Comparison of ENCODE assay signal across 2 cellular contexts in genomic region chr3:37855363-37855970, GRCh38.
TF ChIP-seq lines count a peak whose summit lies in the region.

No MANE protein-coding gene starts in this region.

TF ChIP-seq in GM23338, 12 proteins besides CTCF, POLR2A, EP300 and RAD21:
- no peak for TF ChIP-seq ZNF462 (CRISPR knock-in tag; IDR thresholded peaks at IDR 0.05)
- no peak for TF ChIP-seq POLR2AphosphoS5 (IDR thresholded peaks at IDR 0.05; ENCODE audit: low read depth)
- TF ChIP-seq EZH2phosphoT487 (IDR thresholded peaks at IDR 0.05; ENCODE audit: unreplicated experiment): no peak
- TF ChIP-seq ETS1 (IDR thresholded peaks at IDR 0.05): no peak
- no peak for TF ChIP-seq NANOG (IDR thresholded peaks at IDR 0.05; ENCODE audit: borderline replicate concordance)
- TF ChIP-seq ZNF114 (CRISPR knock-in tag; IDR thresholded peaks at IDR 0.05): no peak
- no peak for TF ChIP-seq ZNF331 (CRISPR knock-in tag; IDR thresholded peaks at IDR 0.05; ENCODE audit: low read depth)
- no peak for TF ChIP-seq STAT1 (IDR thresholded peaks at IDR 0.05; ENCODE audit: unreplicated experiment)
- TF ChIP-seq EZH2 (IDR thresholded peaks at IDR 0.05; ENCODE audit: low read depth, unreplicated experiment): no peak
- TF ChIP-seq CREB1 (CRISPR knock-in tag; IDR thresholded peaks at IDR 0.05; ENCODE audit: low read depth): no peak
- TF ChIP-seq, protein P1, sequence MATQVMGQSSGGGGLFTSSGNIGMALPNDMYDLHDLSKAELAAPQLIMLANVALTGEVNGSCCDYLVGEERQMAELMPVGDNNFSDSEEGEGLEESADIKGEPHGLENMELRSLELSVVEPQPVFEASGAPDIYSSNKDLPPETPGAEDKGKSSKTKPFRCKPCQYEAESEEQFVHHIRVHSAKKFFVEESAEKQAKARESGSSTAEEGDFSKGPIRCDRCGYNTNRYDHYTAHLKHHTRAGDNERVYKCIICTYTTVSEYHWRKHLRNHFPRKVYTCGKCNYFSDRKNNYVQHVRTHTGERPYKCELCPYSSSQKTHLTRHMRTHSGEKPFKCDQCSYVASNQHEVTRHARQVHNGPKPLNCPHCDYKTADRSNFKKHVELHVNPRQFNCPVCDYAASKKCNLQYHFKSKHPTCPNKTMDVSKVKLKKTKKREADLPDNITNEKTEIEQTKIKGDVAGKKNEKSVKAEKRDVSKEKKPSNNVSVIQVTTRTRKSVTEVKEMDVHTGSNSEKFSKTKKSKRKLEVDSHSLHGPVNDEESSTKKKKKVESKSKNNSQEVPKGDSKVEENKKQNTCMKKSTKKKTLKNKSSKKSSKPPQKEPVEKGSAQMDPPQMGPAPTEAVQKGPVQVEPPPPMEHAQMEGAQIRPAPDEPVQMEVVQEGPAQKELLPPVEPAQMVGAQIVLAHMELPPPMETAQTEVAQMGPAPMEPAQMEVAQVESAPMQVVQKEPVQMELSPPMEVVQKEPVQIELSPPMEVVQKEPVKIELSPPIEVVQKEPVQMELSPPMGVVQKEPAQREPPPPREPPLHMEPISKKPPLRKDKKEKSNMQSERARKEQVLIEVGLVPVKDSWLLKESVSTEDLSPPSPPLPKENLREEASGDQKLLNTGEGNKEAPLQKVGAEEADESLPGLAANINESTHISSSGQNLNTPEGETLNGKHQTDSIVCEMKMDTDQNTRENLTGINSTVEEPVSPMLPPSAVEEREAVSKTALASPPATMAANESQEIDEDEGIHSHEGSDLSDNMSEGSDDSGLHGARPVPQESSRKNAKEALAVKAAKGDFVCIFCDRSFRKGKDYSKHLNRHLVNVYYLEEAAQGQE (IDR thresholded peaks at IDR 0.05; ENCODE audit: unreplicated experiment): no peak
- no peak for TF ChIP-seq JUNB (IDR thresholded peaks at IDR 0.05; ENCODE audit: unreplicated experiment)

TF ChIP-seq in HepG2, 621 proteins besides CTCF, POLR2A, EP300 and RAD21 (continued from another document and continues in another):
- TF ChIP-seq, protein P2, sequence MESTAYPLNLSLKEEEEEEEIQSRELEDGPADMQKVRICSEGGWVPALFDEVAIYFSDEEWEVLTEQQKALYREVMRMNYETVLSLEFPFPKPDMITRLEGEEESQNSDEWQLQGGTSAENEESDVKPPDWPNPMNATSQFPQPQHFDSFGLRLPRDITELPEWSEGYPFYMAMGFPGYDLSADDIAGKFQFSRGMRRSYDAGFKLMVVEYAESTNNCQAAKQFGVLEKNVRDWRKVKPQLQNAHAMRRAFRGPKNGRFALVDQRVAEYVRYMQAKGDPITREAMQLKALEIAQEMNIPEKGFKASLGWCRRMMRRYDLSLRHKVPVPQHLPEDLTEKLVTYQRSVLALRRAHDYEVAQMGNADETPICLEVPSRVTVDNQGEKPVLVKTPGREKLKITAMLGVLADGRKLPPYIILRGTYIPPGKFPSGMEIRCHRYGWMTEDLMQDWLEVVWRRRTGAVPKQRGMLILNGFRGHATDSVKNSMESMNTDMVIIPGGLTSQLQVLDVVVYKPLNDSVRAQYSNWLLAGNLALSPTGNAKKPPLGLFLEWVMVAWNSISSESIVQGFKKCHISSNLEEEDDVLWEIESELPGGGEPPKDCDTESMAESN (CRISPR knock-in tag; conservative IDR thresholded peaks at IDR 0.05): 0 out of 2 replicates have a peak, but pooled peaks have one; percentile 25
- TF ChIP-seq PAXIP1 (CRISPR knock-in tag; conservative IDR thresholded peaks at IDR 0.05): no peak
- no peak for TF ChIP-seq SNRNP70 (IDR thresholded peaks at IDR 0.05; ENCODE audit: low read depth, low read length)
- no peak for TF ChIP-seq ZNF350 (CRISPR knock-in tag; IDR thresholded peaks at IDR 0.05; ENCODE audit: borderline replicate concordance, low read depth)
- no peak for TF ChIP-seq ZBTB2 (CRISPR knock-in tag; IDR thresholded peaks at IDR 0.05; ENCODE audit: low read depth)
- TF ChIP-seq SP4 (CRISPR knock-in tag; IDR thresholded peaks at IDR 0.05): 0 out of 2 replicates have a peak, but pooled peaks have one; percentile 24
- 0 out of 2 replicates have a peak, but pooled peaks have one; percentile 28 for TF ChIP-seq GABPB1 (CRISPR knock-in tag; IDR thresholded peaks at IDR 0.05)
- TF ChIP-seq ARNT2 (CRISPR knock-in tag; IDR thresholded peaks at IDR 0.05; ENCODE audit: low read depth): peak; percentile 57; the same call in 1 of the 2 replicates
- TF ChIP-seq ZBTB26 (CRISPR knock-in tag; IDR thresholded peaks at IDR 0.05; ENCODE audit: borderline replicate concordance): no peak
- TF ChIP-seq, protein P3, sequence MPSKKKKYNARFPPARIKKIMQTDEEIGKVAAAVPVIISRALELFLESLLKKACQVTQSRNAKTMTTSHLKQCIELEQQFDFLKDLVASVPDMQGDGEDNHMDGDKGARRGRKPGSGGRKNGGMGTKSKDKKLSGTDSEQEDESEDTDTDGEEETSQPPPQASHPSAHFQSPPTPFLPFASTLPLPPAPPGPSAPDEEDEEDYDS (CRISPR knock-in tag; IDR thresholded peaks at IDR 0.05): 0 out of 2 replicates have a peak, but pooled peaks have one; percentile 22
- no peak for TF ChIP-seq FOXK2 (IDR thresholded peaks at IDR 0.05)
- TF ChIP-seq SALL1 (CRISPR knock-in tag; IDR thresholded peaks at IDR 0.05): peak; percentile 67
- peak; percentile 71; the same call in 1 of the 2 replicates for TF ChIP-seq IKZF5 (CRISPR knock-in tag; IDR thresholded peaks at IDR 0.05)
- peak; percentile 45 for TF ChIP-seq SAP130 (CRISPR knock-in tag; IDR thresholded peaks at IDR 0.05; ENCODE audit: low read depth)
- TF ChIP-seq SOX6 (IDR thresholded peaks at IDR 0.05): no peak
- TF ChIP-seq SOX6 (CRISPR knock-in tag; IDR thresholded peaks at IDR 0.05): no peak
- TF ChIP-seq SMC3 (IDR thresholded peaks at IDR 0.05; ENCODE audit: low read length): peak; percentile 97
- no peak for TF ChIP-seq CCDC6 (CRISPR knock-in tag; IDR thresholded peaks at IDR 0.05)
- peak; percentile 85 for TF ChIP-seq TEAD3 (CRISPR knock-in tag; optimal IDR thresholded peaks at IDR 0.05; ENCODE audit: borderline replicate concordance)
- TF ChIP-seq CERS6 (CRISPR knock-in tag; IDR thresholded peaks at IDR 0.05): no peak
- TF ChIP-seq ZFX (CRISPR knock-in tag; IDR thresholded peaks at IDR 0.05; ENCODE audit: low read depth): peak; percentile 34; the same call in 1 of the 2 replicates
- TF ChIP-seq KDM2A (CRISPR knock-in tag; IDR thresholded peaks at IDR 0.05; ENCODE audit: borderline replicate concordance, low read depth): peak; percentile 37; the same call in 1 of the 2 replicates
- TF ChIP-seq, protein P4, sequence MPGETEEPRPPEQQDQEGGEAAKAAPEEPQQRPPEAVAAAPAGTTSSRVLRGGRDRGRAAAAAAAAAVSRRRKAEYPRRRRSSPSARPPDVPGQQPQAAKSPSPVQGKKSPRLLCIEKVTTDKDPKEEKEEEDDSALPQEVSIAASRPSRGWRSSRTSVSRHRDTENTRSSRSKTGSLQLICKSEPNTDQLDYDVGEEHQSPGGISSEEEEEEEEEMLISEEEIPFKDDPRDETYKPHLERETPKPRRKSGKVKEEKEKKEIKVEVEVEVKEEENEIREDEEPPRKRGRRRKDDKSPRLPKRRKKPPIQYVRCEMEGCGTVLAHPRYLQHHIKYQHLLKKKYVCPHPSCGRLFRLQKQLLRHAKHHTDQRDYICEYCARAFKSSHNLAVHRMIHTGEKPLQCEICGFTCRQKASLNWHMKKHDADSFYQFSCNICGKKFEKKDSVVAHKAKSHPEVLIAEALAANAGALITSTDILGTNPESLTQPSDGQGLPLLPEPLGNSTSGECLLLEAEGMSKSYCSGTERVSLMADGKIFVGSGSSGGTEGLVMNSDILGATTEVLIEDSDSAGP (CRISPR knock-in tag; IDR thresholded peaks at IDR 0.05; ENCODE audit: borderline replicate concordance): 0 out of 2 replicates have a peak, but pooled peaks have one; percentile 32
- TF ChIP-seq ZNF24 (IDR thresholded peaks at IDR 0.05): no peak
- peak; percentile 22; the same call in 1 of the 2 replicates for TF ChIP-seq RXRA (CRISPR knock-in tag; IDR thresholded peaks at IDR 0.05)
- 0 out of 2 replicates have a peak, but pooled peaks have one; percentile 45 for TF ChIP-seq TGIF2 (CRISPR knock-in tag; IDR thresholded peaks at IDR 0.05)
- peak; percentile 58 for TF ChIP-seq ZNF629 (CRISPR knock-in tag; conservative IDR thresholded peaks at IDR 0.05)
- TF ChIP-seq ZNF580 (CRISPR knock-in tag; IDR thresholded peaks at IDR 0.05; ENCODE audit: borderline replicate concordance, low read depth): peak; percentile 21; the same call in 1 of the 2 replicates
- TF ChIP-seq, protein P5, sequence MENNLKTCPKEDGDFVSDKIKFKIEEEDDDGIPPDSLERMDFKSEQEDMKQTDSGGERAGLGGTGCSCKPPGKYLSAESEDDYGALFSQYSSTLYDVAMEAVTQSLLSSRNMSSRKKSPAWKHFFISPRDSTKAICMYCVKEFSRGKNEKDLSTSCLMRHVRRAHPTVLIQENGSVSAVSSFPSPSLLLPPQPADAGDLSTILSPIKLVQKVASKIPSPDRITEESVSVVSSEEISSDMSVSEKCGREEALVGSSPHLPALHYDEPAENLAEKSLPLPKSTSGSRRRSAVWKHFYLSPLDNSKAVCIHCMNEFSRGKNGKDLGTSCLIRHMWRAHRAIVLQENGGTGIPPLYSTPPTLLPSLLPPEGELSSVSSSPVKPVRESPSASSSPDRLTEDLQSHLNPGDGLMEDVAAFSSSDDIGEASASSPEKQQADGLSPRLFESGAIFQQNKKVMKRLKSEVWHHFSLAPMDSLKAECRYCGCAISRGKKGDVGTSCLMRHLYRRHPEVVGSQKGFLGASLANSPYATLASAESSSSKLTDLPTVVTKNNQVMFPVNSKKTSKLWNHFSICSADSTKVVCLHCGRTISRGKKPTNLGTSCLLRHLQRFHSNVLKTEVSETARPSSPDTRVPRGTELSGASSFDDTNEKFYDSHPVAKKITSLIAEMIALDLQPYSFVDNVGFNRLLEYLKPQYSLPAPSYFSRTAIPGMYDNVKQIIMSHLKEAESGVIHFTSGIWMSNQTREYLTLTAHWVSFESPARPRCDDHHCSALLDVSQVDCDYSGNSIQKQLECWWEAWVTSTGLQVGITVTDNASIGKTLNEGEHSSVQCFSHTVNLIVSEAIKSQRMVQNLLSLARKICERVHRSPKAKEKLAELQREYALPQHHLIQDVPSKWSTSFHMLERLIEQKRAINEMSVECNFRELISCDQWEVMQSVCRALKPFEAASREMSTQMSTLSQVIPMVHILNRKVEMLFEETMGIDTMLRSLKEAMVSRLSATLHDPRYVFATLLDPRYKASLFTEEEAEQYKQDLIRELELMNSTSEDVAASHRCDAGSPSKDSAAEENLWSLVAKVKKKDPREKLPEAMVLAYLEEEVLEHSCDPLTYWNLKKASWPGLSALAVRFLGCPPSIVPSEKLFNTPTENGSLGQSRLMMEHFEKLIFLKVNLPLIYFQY (CRISPR knock-in tag; IDR thresholded peaks at IDR 0.05; ENCODE audit: borderline replicate concordance): no peak
